Comparison of ENCODE assay signal across 8 cellular contexts in the genomic region with DNA sequence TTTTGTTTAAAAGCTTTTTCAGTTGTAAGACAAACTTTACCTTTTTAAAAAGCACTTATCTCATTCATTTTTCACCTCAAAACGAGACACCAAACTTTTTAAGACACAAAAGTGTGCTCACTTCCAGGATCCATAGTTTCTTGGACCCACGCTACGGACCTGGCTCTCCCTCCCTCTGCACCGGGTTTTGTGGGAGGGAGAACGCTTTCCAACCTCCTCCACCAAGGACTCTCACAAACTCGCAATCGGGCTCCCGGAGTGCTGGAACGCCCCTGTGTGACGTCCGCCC. TPM values are rescaled to one million over a fixed set of nuclear protein-coding genes. Genes with fewer than 3 reads are reported as not detected.
DNase-seq lines count a peak whose midpoint lies in the region; ATAC-seq, FAIRE-seq and TF ChIP-seq lines count a peak whose summit lies in the region.

No MANE protein-coding gene starts in this region.

- peaks cover 0 to 40% (median 27%) of the 10 kb centered on the region in 11 experiments; a peak in 14 of 22 replicates for H4K20me1 ChIP-seq in BLaER1 treated with 17β-estradiol and CSF1 and Interleukin-3, amounts not matched to agents 10 nM and 100 nM

- peak; percentile 45 for DNase-seq in HTR-8/SVneo (ENCODE audit: insufficient read length, low spot score)
- DNase-seq in astrocyte of the cerebellum (ENCODE audit: low read depth): no peak
- DNase-seq in kidney epithelial cell (ENCODE audit: low read depth): peak; percentile 39
- DNase-seq in substantia nigra (lab: John Stamatoyannopoulos, UW): no peak
- DNase-seq in NAMALWA (ENCODE audit: low spot score): no peak
- no peak for DNase-seq in DMS79 (lab: John Stamatoyannopoulos, UW)

- H3K9me3 ChIP-seq in BLaER1 treated with 17β-estradiol and CSF1 and Interleukin-3, amounts not matched to agents 10 nM and 100 nM (replicated peaks in 1 of 11): no peaks in the 10 kb centered on the region

- no peak for TF ChIP-seq CTCF in astrocyte of the cerebellum (IDR thresholded peaks at IDR 0.05; ENCODE audit: low read depth, low read length, missing control alignments)
- no peak for TF ChIP-seq CTCF in kidney epithelial cell (IDR thresholded peaks at IDR 0.05; ENCODE audit: insufficient read depth, low read length, poor library complexity, severe bottlenecking)

- FAIRE-seq in HTR-8/SVneo (lab: Jason Lieb, UNC): no peak

- peak overlapping the region; percentile 83 to 95 (median 93) for H3K4me2 ChIP-seq in BLaER1 treated with 17β-estradiol and CSF1 and Interleukin-3, amounts not matched to agents 10 nM and 100 nM

- peak overlapping the region; percentile 71 to 84 (median 81) for H3K4me3 ChIP-seq in BLaER1 treated with 17β-estradiol and CSF1 and Interleukin-3, amounts not matched to agents 10 nM and 100 nM
- peak overlapping the region; percentile 79 for H3K4me3 ChIP-seq in astrocyte of the cerebellum (ENCODE audit: low read depth, low read length)
- peak overlapping the region; percentile 89 for H3K4me3 ChIP-seq in kidney epithelial cell (ENCODE audit: low read depth, low read length)

- H3K27ac ChIP-seq in BLaER1 treated with 17β-estradiol and CSF1 and Interleukin-3, amounts not matched to agents 10 nM and 100 nM: peak overlapping the region; percentile 75 to 89 (median 84)
- H3K27ac ChIP-seq in substantia nigra (ENCODE audit: low read depth, low read length, poor library complexity, severe bottlenecking): peak overlapping the region; percentile 87

- H3K9ac ChIP-seq in BLaER1 treated with 17β-estradiol and CSF1 and Interleukin-3, amounts not matched to agents 10 nM and 100 nM: peak overlapping the region; percentile 78 to 89 (median 87)

- in situ Hi-C loops in astrocyte of the cerebellum (cut with HindIII; ENCODE audit: low sequenced_read_pairs): no loop called here

- peaks cover 8 to 29% (median 18%) of the 10 kb centered on the region in 11 experiments; a peak in 21 of 22 replicates for H3K36me3 ChIP-seq in BLaER1 treated with 17β-estradiol and CSF1 and Interleukin-3, amounts not matched to agents 10 nM and 100 nM
- no peaks in the 10 kb centered on the region for H3K36me3 ChIP-seq in kidney epithelial cell (ENCODE audit: control insufficient read depth, insufficient read depth, low read length)

- no peak for ATAC-seq in HG03354 (IDR thresholded peaks at IDR 0.05; ENCODE audit: poor library complexity, severe bottlenecking, unreplicated experiment)

- no peaks in the 10 kb centered on the region for H3K27me3 ChIP-seq in BLaER1 treated with 17β-estradiol and CSF1 and Interleukin-3, amounts not matched to agents 10 nM and 100 nM
- H3K27me3 ChIP-seq in kidney epithelial cell (ENCODE audit: control insufficient read depth, insufficient read depth, low read length): no peaks in the 10 kb centered on the region

- H3K4me1 ChIP-seq in BLaER1 treated with 17β-estradiol and CSF1 and Interleukin-3, amounts not matched to agents 10 nM and 100 nM: peaks cover 24 to 35% (median 31%) of the 10 kb centered on the region in 10 experiments

RNA-seq across cellular contexts. Expression of a gene that starts 0.4 kb away (rescaled TPM):
- total RNA-seq in kidney epithelial cell: not detected in 2 replicates

RNA-seq across cellular contexts. Expression of a gene that starts 0.5 kb away (rescaled TPM):
- total RNA-seq in kidney epithelial cell: 15.3 and 15.5 TPM in 2 replicates

Comparison
In these comparisons a context has a peak if more than half of its experiments do, and no peak if none do; other contexts are left out.
1. DNase-seq: peak in HTR-8/SVneo (single experiment) and kidney epithelial cell (single experiment); none in astrocyte of the cerebellum (single experiment), substantia nigra (0 of 49), NAMALWA (single experiment) and DMS79 (single experiment).
2. Peak in every context shown above with its lines, with median percentiles within 50 percentile points of each other: H3K4me3 ChIP-seq.